Comparison of ENCODE assay signal across 1 cellular context in genomic region chr11:117538731-117539130, GRCh38.
TF ChIP-seq lines count a peak whose summit lies in the region.

No MANE protein-coding gene starts in this region.

TF ChIP-seq in WTC11, 78 proteins besides CTCF, POLR2A, EP300 and RAD21 (continued from another document):
- TF ChIP-seq IRF1 (CRISPR knock-in tag; IDR thresholded peaks at IDR 0.05): no peak
